Comparison of ENCODE assay signal across 24 cellular contexts in genomic region chr4:107478327-107478946, GRCh38.
"Had no signal": no experiment of that assay in that cellular context is flagged by ENCODE, and none has a peak within 500 bp of the region (broad histone marks: within the 10 kb centered on the region; RNA-seq: fewer than 3 reads in every experiment).

No MANE protein-coding gene starts in this region.

- H3K4me2 ChIP-seq: PC-9 had no signal

- H3K9me3 ChIP-seq: SJCRH30 had no signal

- H3K27me3 ChIP-seq: Peyer's patch, SJCRH30 had no signal

- H2AFZ ChIP-seq: PC-9 had no signal

- H3K36me3 ChIP-seq: Peyer's patch, SJCRH30 had no signal

- DNase-seq: IMR-90, Kasumi-1, KG1, MM.1S, NCI-H1092 treated with DMSO at 0.1 percent for 48 hours, NCI-H1436, NCI-H187, NCI-H2029, NCI-H2081 treated with DMSO at 0.1 percent for 48 hours, NCI-H2171, NCI-H226, NCI-H446, NCI-H510A, NCI-H524 treated with DMSO at 0.1 percent for 48 hours, NCI-H69, NCI-H774, OCI-M1, PC-9, Peyer's patch, SHP77 treated with DMSO at 0.1 percent for 48 hours, SJCRH30 had no signal

- ATAC-seq: HepG2, Right ventricle myocardium inferior, SK-N-SH treated with all-trans-retinoic acid at 6 μM for 48 hours had no signal

- H3K27ac ChIP-seq: PC-9, Peyer's patch, SJCRH30 had no signal

- H3K4me1 ChIP-seq: Peyer's patch, SJCRH30 had no signal

- H3K4me3 ChIP-seq: PC-9, Peyer's patch, SJCRH30 had no signal
